In genomic region chr21:38531610-38532009, GRCh38 we compare ENCODE assay signal across 27 cellular contexts. TPM values are rescaled to one million over a fixed set of nuclear protein-coding genes. Genes with fewer than 3 reads are reported as not detected.
DNase-seq lines count a peak whose midpoint lies in the region; ATAC-seq lines count a peak whose summit lies in the region.
"Had no signal": no experiment of that assay in that cellular context is flagged by ENCODE, and none has a peak within 500 bp of the region (broad histone marks: within the 10 kb centered on the region; RNA-seq: fewer than 3 reads in every experiment).

No MANE protein-coding gene starts in this region.

- no peak overlapping the region for H3K9ac ChIP-seq in SK-N-MC (ENCODE audit: insufficient read length)
- H3K9ac ChIP-seq: KMS-11 had no signal

- intact Hi-C loops in posterior vena cava (cut with DNase I) = no loop called here

- peak overlapping the region; percentile 62 for H3K4me3 ChIP-seq in SK-N-MC
- H3K4me3 ChIP-seq: A549, body of pancreas had no signal

- no peaks in the 10 kb centered on the region for H3K9me3 ChIP-seq in SK-N-MC (ENCODE audit: low read depth, low read length)
- H3K9me3 ChIP-seq: A549, body of pancreas had no signal

- ATAC-seq in GM21423 (IDR thresholded peaks at IDR 0.05; ENCODE audit: unreplicated experiment) (no peak), GM18909 (IDR thresholded peaks at IDR 0.05; ENCODE audit: poor library complexity, unreplicated experiment) (no peak)
- ATAC-seq: A549; activated CD4-positive, alpha-beta T cell treated with anti-CD3 and anti-CD28 coated beads for 36 hours; body of pancreas had no signal

- peak overlapping the region; percentile 87; the same call in 1 of the 2 replicates for H3K27ac ChIP-seq in SK-N-MC
- H3K27ac ChIP-seq: A549, body of pancreas, KMS-11 had no signal

- no peaks in the 10 kb centered on the region for H3K36me3 ChIP-seq in SK-N-MC (ENCODE audit: insufficient read depth, low read length)

- DNase-seq in AG08396 (ENCODE audit: low spot score) = peak; percentile 11
- peak; percentile 39 for DNase-seq in SK-N-MC (ENCODE audit: low read depth, low spot score)
- peak; percentile 47 for DNase-seq in fibroblast of gingiva (ENCODE audit: low read depth)
- peak; percentile 81 for DNase-seq in posterior vena cava (ENCODE audit: low spot score)
- DNase-seq in amniotic stem cell (lab: John Stamatoyannopoulos, UW) = no peak
- no peak for DNase-seq in NCI-H2081 treated with DMSO at 0.1 percent for 48 hours (lab: John Stamatoyannopoulos, UW)
- DNase-seq: activated CD4-positive, alpha-beta T cell treated with anti-CD3 and anti-CD28 coated beads for 36 hours; activated T-cell treated with anti-CD3 and anti-CD28 coated beads, Interleukin-2, amount 50 U/mL, for 48 hours; CD4-positive, alpha-beta T cell; dermis blood vessel endothelial cell; DMS153; midbrain; MV-4-11; NCI-H1694 treated with DMSO at 0.1 percent for 48 hours; NCI-H2227 treated with DMSO at 0.1 percent for 48 hours; NCI-H774; OCI-M1; SHP77 treated with DMSO at 0.1 percent for 48 hours; stimulated activated CD4-positive, alpha-beta T cell treated with anti-CD3 and anti-CD28 coated beads, Interleukin-4, amount 100 ng/mL, for 4 hours; T-helper 1 cell had no signal

RNA-seq across cellular contexts. Expression of gene ERG, which starts 33.3 kb away (rescaled TPM):
- total RNA-seq in posterior vena cava = 10 to 100 TPM; 25.8 to 28.6 TPM
- total RNA-seq: activated CD8-positive, alpha-beta memory T cell treated with anti-CD3 and anti-CD28 coated beads for 36 hours; CD4-positive, alpha-beta T cell; HT1080 had no signal

Comparison
In these comparisons a context has a peak if more than half of its experiments do, and no peak if none do; other contexts are left out.
1. DNase-seq: peak in AG08396 (single experiment), SK-N-MC (single experiment), fibroblast of gingiva (single experiment) and posterior vena cava (single experiment); none in amniotic stem cell (single experiment) and NCI-H2081 treated with DMSO at 0.1 percent for 48 hours (single experiment).